ENCODE assay signal across 21 cellular contexts in the genomic region with DNA sequence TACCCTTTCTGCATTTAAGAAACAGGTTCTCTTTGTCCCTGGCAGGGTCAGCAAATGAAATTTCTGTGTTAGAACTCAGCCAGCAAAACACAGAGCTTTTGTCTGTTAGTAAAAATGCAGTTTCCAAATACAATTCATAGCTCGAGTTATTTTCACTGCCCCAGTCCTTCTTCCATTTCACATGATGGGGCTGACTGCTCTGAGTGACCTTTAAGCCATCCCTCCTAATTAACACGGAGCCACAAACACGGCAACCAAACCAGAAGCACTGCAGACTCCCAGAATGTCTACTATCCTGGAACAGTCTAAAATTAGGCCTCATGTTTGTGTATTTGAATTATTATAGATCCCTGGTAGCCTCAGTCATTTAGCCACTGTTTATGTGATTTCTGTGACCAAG.
"Had no signal": no experiment of that assay in that cellular context is flagged by ENCODE, and none has a peak within 500 bp of the region (broad histone marks: within the 10 kb centered on the region; RNA-seq: fewer than 3 reads in every experiment).

No MANE protein-coding gene starts in this region.

- H3K9me3 Mint-ChIP-seq: naive thymus-derived CD8-positive, alpha-beta T cell; neural crest cell had no signal

- ATAC-seq: gastroesophageal sphincter; left ventricle myocardium superior; mucosa of descending colon; naive thymus-derived CD8-positive, alpha-beta T cell had no signal

- H3K27ac Mint-ChIP-seq: immature natural killer cell; naive thymus-derived CD8-positive, alpha-beta T cell had no signal

- DNase-seq: dorsolateral prefrontal cortex; effector CD8-positive, alpha-beta T cell; glutamatergic neuron; immature natural killer cell; kidney; left cardiac atrium; left ventricle myocardium superior; mammary epithelial cell; mucosa of descending colon; naive thymus-derived CD8-positive, alpha-beta T cell; ovary; stimulated activated CD4-positive, alpha-beta T cell treated with anti-CD3 and anti-CD28 coated beads, Interleukin-2, amount 100 ng/mL, for 48 hours; stimulated activated naive CD4-positive, alpha-beta T cell treated with Interleukin-2 at 50 U/mL for 16 hours; thyroid gland; upper lobe of left lung; uterus had no signal

- H3K36me3 ChIP-seq: gastroesophageal sphincter, ovary, right atrium auricular region, thyroid gland, upper lobe of left lung, uterus had no signal

- H3K36me3 Mint-ChIP-seq: immature natural killer cell; naive thymus-derived CD8-positive, alpha-beta T cell had no signal

- H3K4me3 ChIP-seq: coronary artery, dorsolateral prefrontal cortex, gastroesophageal sphincter, mucosa of descending colon, ovary, right atrium auricular region, smooth muscle cell, thyroid gland, upper lobe of left lung, uterus had no signal

- H3K4me1 Mint-ChIP-seq: immature natural killer cell; naive thymus-derived CD8-positive, alpha-beta T cell; neural crest cell had no signal

- H3K4me1 ChIP-seq: right atrium auricular region, upper lobe of left lung, uterus had no signal

- H3K27ac ChIP-seq: coronary artery, dorsolateral prefrontal cortex, gastroesophageal sphincter, ovary, right atrium auricular region, thyroid gland, upper lobe of left lung, uterus had no signal

- H3K9me3 ChIP-seq: gastroesophageal sphincter, mucosa of descending colon, ovary, right atrium auricular region, thyroid gland, upper lobe of left lung, uterus had no signal

- H3K4me3 Mint-ChIP-seq: immature natural killer cell; naive thymus-derived CD8-positive, alpha-beta T cell; neural crest cell had no signal

- H3K27me3 ChIP-seq: dorsolateral prefrontal cortex, gastroesophageal sphincter, ovary, right atrium auricular region, thyroid gland, upper lobe of left lung, uterus had no signal
